In the genomic region with DNA sequence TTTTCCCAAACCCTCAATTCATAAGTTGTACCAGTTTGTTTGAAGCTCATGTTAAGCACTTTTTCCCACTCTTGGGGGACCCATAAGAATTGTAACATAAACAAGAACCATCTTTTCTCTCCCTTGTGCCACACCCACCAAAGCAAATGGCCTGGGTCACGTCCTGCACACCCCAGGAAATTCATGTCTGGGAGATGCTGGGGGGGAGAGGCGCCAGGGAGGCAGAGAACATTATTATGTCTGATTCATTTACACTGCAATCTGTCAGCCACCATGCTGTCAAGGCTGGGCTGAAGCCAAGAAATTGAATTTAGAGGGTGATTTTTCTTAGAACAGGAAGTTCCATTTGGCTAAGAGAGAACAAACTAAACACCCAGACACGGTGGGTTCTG, we compare ENCODE assay signal across 9 cellular contexts. TPM values are rescaled to one million over a fixed set of nuclear protein-coding genes. Genes with fewer than 3 reads are reported as not detected.
DNase-seq lines count a peak whose midpoint lies in the region; ATAC-seq and TF ChIP-seq lines count a peak whose summit lies in the region.
"Had no signal": no experiment of that assay in that cellular context is flagged by ENCODE, and none has a peak within 500 bp of the region (broad histone marks: within the 10 kb centered on the region; RNA-seq: fewer than 3 reads in every experiment).

No MANE protein-coding gene starts in this region.

- H3K4me1 Mint-ChIP-seq in activated CD8-positive, alpha-beta memory T cell treated with anti-CD3 and anti-CD28 coated beads, Interleukin-2, amount 10 ng/mL, durations not matched to agents 7 days and 5 days: peaks cover 25% of the 10 kb centered on the region

- no peaks in the 10 kb centered on the region for H3K36me3 Mint-ChIP-seq in activated CD8-positive, alpha-beta memory T cell treated with anti-CD3 and anti-CD28 coated beads, Interleukin-2, amount 10 ng/mL, durations not matched to agents 7 days and 5 days

- TF ChIP-seq CTCF in brain microvascular endothelial cell (IDR thresholded peaks at IDR 0.05; ENCODE audit: low read depth, low read length, missing control alignments): no peak
- TF ChIP-seq CTCF in lower lobe of right lung (IDR thresholded peaks at IDR 0.05): no peak
- no peak for TF ChIP-seq CTCF in uterus (IDR thresholded peaks at IDR 0.05)
- no peak for TF ChIP-seq CTCF in GM10266 (IDR thresholded peaks at IDR 0.05; ENCODE audit: control insufficient read depth, insufficient read depth, low read depth, missing control alignments)

- H3K4me1 ChIP-seq in lower lobe of right lung (peaks cover 34% of the 10 kb centered on the region), uterus (peaks cover 0 to 25% of the 10 kb centered on the region in 2 donors)

- H3K36me3 ChIP-seq in brain microvascular endothelial cell (replicated peaks) (peaks cover 95% of the 10 kb centered on the region), lower lobe of right lung (peaks cover 47% of the 10 kb centered on the region), uterus (no peaks in the 10 kb centered on the region)

- H3K9me3 ChIP-seq in lower lobe of right lung: no peaks in the 10 kb centered on the region
- H3K9me3 ChIP-seq in uterus: no peaks in the 10 kb centered on the region

- TF ChIP-seq POLR2A in uterus (IDR thresholded peaks at IDR 0.05): no peak

- DNase-seq in activated CD8-positive, alpha-beta memory T cell treated with anti-CD3 and anti-CD28 coated beads, Interleukin-2, amount 10 ng/mL, durations not matched to agents 7 days and 5 days: no peak
- DNase-seq in activated CD8-positive, alpha-beta memory T cell treated with anti-CD3 and anti-CD28 coated beads, Interleukin-2, amount 50 U/mL, for 4 hours: no peak
- DNase-seq in brain microvascular endothelial cell: peak; percentile 70
- DNase-seq in lower lobe of right lung: no peak
- peak; percentile 51 to 74 for DNase-seq in uterus
- no peak for DNase-seq in NCI-H146 (lab: John Stamatoyannopoulos, UW)
- no peak for DNase-seq in GM10266 (ENCODE audit: extremely low spot score)
- DNase-seq in NCI-H510A (lab: John Stamatoyannopoulos, UW): no peak
- DNase-seq: CD4-positive, CD25-positive, alpha-beta regulatory T cell had no signal

- no peak overlapping the region for H3K4me3 ChIP-seq in brain microvascular endothelial cell (ENCODE audit: low read depth, low read length)
- H3K4me3 ChIP-seq in lower lobe of right lung: no peak overlapping the region
- H3K4me3 ChIP-seq in uterus: no peak overlapping the region

- H3K27me3 ChIP-seq in brain microvascular endothelial cell (replicated peaks) (no peaks in the 10 kb centered on the region), lower lobe of right lung (ENCODE audit: low read depth) (no peaks in the 10 kb centered on the region), uterus (no peaks in the 10 kb centered on the region)

- peak; percentile 28 for ATAC-seq in activated CD8-positive, alpha-beta memory T cell treated with anti-CD3 and anti-CD28 coated beads, Interleukin-2, amount 10 ng/mL, durations not matched to agents 7 days and 5 days
- peak in 1 of 2 donors; percentile 44 for ATAC-seq in lower lobe of right lung

- in situ Hi-C loops in brain microvascular endothelial cell (cut with HindIII; ENCODE audit: low pct_ligation_motif_present, low sequenced_read_pairs): no loop called here

- intact Hi-C loops in lower lobe of right lung (cut with DNase I): loop anchor here (5.0 kb wide), 1 partner anchor 84 kb away; no protein-coding TSS in a partner anchor
- intact Hi-C loops in uterus (cut with DNase I; ENCODE audit: low total_unique reads): loop anchor here (2.0 to 10.0 kb wide), 2 partner anchors 83 to 237 kb away; no protein-coding TSS in a partner anchor

- CTCF ChIA-PET in activated CD8-positive, alpha-beta memory T cell treated with anti-CD3 and anti-CD28 coated beads, Interleukin-2, amount 10 ng/mL, durations not matched to agents 7 days and 5 days (lab: Charles Lee): interaction anchor here (0.8 to 10.6 kb wide), 7 partner anchors 12 to 231 kb away, joined by 4 to 228 read pairs (median 5); a partner anchor contains a TSS

- H3K27ac ChIP-seq in brain microvascular endothelial cell (peak overlapping the region; percentile 64), lower lobe of right lung (peak overlapping the region; percentile 19), uterus (peak overlapping the region; percentile 76 to 84)

- H3K27me3 Mint-ChIP-seq in activated CD8-positive, alpha-beta memory T cell treated with anti-CD3 and anti-CD28 coated beads, Interleukin-2, amount 10 ng/mL, durations not matched to agents 7 days and 5 days: peaks cover 3% of the 10 kb centered on the region

- no peak overlapping the region for H3K4me3 Mint-ChIP-seq in activated CD8-positive, alpha-beta memory T cell treated with anti-CD3 and anti-CD28 coated beads, Interleukin-2, amount 10 ng/mL, durations not matched to agents 7 days and 5 days
- H3K4me3 Mint-ChIP-seq: CD4-positive, CD25-positive, alpha-beta regulatory T cell had no signal

- H3K27ac Mint-ChIP-seq in activated CD8-positive, alpha-beta memory T cell treated with anti-CD3 and anti-CD28 coated beads, Interleukin-2, amount 10 ng/mL, durations not matched to agents 7 days and 5 days: peak overlapping the region; percentile 18
- H3K27ac Mint-ChIP-seq: CD4-positive, CD25-positive, alpha-beta regulatory T cell had no signal

- no peaks in the 10 kb centered on the region for H3K9me3 Mint-ChIP-seq in activated CD8-positive, alpha-beta memory T cell treated with anti-CD3 and anti-CD28 coated beads, Interleukin-2, amount 10 ng/mL, durations not matched to agents 7 days and 5 days (ENCODE audit: low read depth)

RNA-seq across cellular contexts. Expression of a gene that starts 37.2 kb away (rescaled TPM):
- 10 to 100 TPM; 64.7 to 72.0 TPM for total RNA-seq in activated CD8-positive, alpha-beta memory T cell treated with anti-CD3 and anti-CD28 coated beads, Interleukin-2, amount 10 ng/mL, durations not matched to agents 7 days and 5 days
- total RNA-seq in lower lobe of right lung (34.1 TPM), uterus (10 to 100 TPM in 3 of 4 donors, 1 to 10 TPM in 1; 8.8 to 48.5 (median 35.2) TPM)

Comparison
In these comparisons a context has a peak if more than half of its experiments do, and no peak if none do; other contexts are left out.
1. DNase-seq: peak in brain microvascular endothelial cell (single experiment) and uterus (2 of 2); none in activated CD8-positive, alpha-beta memory T cell treated with anti-CD3 and anti-CD28 coated beads, Interleukin-2, amount 10 ng/mL, durations not matched to agents 7 days and 5 days (single experiment), activated CD8-positive, alpha-beta memory T cell treated with anti-CD3 and anti-CD28 coated beads, Interleukin-2, amount 50 U/mL, for 4 hours (single experiment), lower lobe of right lung (single experiment), NCI-H146 (single experiment), GM10266 (single experiment) and NCI-H510A (single experiment).
2. H3K27ac ChIP-seq: peak in every context shown above with its lines; median percentile 80 in uterus; 64 in brain microvascular endothelial cell; 19 in lower lobe of right lung.